ENCODE assay signal across 8 cellular contexts in the genomic region with DNA sequence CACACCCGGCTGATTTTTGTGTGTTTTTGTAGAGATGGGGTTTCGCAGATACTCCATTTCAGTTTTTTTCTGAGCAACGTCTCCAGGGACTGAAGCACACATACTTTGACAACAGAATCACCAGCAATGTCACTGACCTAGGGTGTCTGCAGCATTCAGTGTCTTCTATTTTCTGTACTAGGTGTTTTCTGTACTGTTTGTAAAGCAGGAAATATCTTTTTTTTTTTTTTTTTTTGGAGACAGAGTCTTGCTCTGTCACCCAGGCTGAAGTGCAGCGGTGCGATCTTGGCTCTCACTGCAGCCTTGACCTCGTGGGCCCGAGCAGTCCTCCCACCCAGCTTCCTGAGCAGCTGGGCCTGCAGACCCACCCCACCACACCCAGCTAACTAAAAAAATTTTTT. TPM values are rescaled to one million over a fixed set of nuclear protein-coding genes. Genes with fewer than 3 reads are reported as not detected.
DNase-seq lines count a peak whose midpoint lies in the region; ATAC-seq and TF ChIP-seq lines count a peak whose summit lies in the region.

No MANE protein-coding gene starts in this region.

- WGBS in psoas muscle, 3 donors = 18 to 25% (median 19%) methylated on average over 7 of the region's 7 CpGs

- ATAC-seq in GM18909 (IDR thresholded peaks at IDR 0.05; ENCODE audit: poor library complexity, unreplicated experiment) (peak; percentile 65), HG02981 (IDR thresholded peaks at IDR 0.05; ENCODE audit: unreplicated experiment) (peak; percentile 58), psoas muscle (peak in 2 of 4 donors; percentile 22 to 31)

- H3K9me3 Mint-ChIP-seq in brain = peaks cover 0 to 5% (median 0%) of the 10 kb centered on the region in 5 experiments

- H3K9me3 ChIP-seq in psoas muscle = no peaks in the 10 kb centered on the region

- peaks cover 39% of the 10 kb centered on the region for H3K36me3 Mint-ChIP-seq in brain

- H3K4me3 ChIP-seq in psoas muscle (no peak overlapping the region), brain microvascular endothelial cell (ENCODE audit: low read depth, low read length) (no peak overlapping the region)

- no peak overlapping the region for H3K4me3 Mint-ChIP-seq in brain

- in situ Hi-C loops in brain microvascular endothelial cell (cut with HindIII; ENCODE audit: low pct_ligation_motif_present, low sequenced_read_pairs) = no loop called here

- H3K27ac Mint-ChIP-seq in brain = peak overlapping the region in 3 of 5 experiments; percentile 41 to 81 (median 67)

- H3K36me3 ChIP-seq in psoas muscle (ENCODE audit: insufficient read depth in 1 of 2, low read depth in 1 of 2) = peaks cover 3 to 11% of the 10 kb centered on the region in 2 donors
- peaks cover 9% of the 10 kb centered on the region for H3K36me3 ChIP-seq in brain microvascular endothelial cell (replicated peaks)

- H3K4me1 Mint-ChIP-seq in brain = peaks cover 74% of the 10 kb centered on the region

- peak; percentile 31 to 66 for DNase-seq in psoas muscle
- no peak for DNase-seq in brain microvascular endothelial cell
- DNase-seq in NCI-H187 (lab: John Stamatoyannopoulos, UW) = no peak
- DNase-seq in HK-2 (ENCODE audit: unreplicated experiment) = no peak
- no peak for DNase-seq in activated CD4-positive, alpha-beta T cell treated with anti-CD3 and anti-CD28 coated beads, Interleukin-2, amount 50 U/mL, for 4 hours

- no peaks in the 10 kb centered on the region for H3K27me3 Mint-ChIP-seq in brain

- H3K4me1 ChIP-seq in psoas muscle = peaks cover 76% of the 10 kb centered on the region

- TF ChIP-seq CTCF in brain (conservative IDR thresholded peaks at IDR 0.05) (no peak), psoas muscle (IDR thresholded peaks at IDR 0.05) (no peak), brain microvascular endothelial cell (IDR thresholded peaks at IDR 0.05; ENCODE audit: low read depth, low read length, missing control alignments) (no peak)

- intact Hi-C loops in psoas muscle (cut with DNase I) = no loop called here

- H3K27ac ChIP-seq in psoas muscle (peak overlapping the region; percentile 54), brain microvascular endothelial cell (no peak overlapping the region)

- H3K27me3 ChIP-seq in psoas muscle (ENCODE audit: insufficient read depth in 3 of 3, low read length in 2 of 3) (no peaks in the 10 kb centered on the region), brain microvascular endothelial cell (replicated peaks) (no peaks in the 10 kb centered on the region)

RNA-seq across cellular contexts. Expression of a gene that starts 8.8 kb away (rescaled TPM):
- polyA plus RNA-seq in brain (ENCODE audit: insufficient read depth, low read depth, low replicate concordance) (408 TPM), psoas muscle (100 to 1,000 TPM; 124 to 224 (median 126) TPM)
- total RNA-seq in psoas muscle = 100 to 1,000 TPM; 163 to 214 (median 187) TPM

RNA-seq across cellular contexts. Expression of a gene that starts 59.6 kb away (rescaled TPM):
- polyA plus RNA-seq in brain (ENCODE audit: insufficient read depth, low read depth, low replicate concordance) (30.3 TPM), psoas muscle (10 to 100 TPM in 1 of 3 donors, 1 to 10 TPM in 2; 7.1 to 13.1 (median 8.0) TPM)
- total RNA-seq in psoas muscle = 10 to 100 TPM; 12.4 to 18.1 (median 13.9) TPM

Comparison
In these comparisons a context has a peak if more than half of its experiments do, and no peak if none do; other contexts are left out.
1. DNase-seq: peak in psoas muscle (2 of 2); none in brain microvascular endothelial cell (single experiment), NCI-H187 (0 of 2), HK-2 (single experiment) and activated CD4-positive, alpha-beta T cell treated with anti-CD3 and anti-CD28 coated beads, Interleukin-2, amount 50 U/mL, for 4 hours (0 of 2).